12 cellular contexts compared by ENCODE assay signal in the genomic region with DNA sequence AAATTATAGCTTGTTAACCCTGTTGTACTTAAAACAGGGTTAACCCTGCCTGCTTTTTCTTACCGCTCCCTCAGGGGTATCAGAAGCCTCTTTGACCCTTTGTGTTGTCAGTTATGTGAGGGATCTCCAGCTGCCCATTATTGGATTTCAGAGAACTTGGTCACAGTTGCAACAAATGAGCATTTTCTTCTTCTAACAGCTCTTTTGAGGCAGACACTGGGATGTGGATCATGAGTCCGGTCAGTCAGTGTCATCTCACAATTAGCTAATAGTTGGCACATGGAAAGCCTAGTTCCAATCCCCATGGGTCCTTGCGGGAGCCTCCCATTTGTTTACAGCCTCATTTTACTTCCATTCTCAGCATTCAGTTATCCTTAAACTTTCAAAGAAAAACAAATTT.
A peak's percentile ranks its signal among the peaks of the same experiment; 100 is the strongest.
DNase-seq lines count a peak whose midpoint lies in the region; ATAC-seq and TF ChIP-seq lines count a peak whose summit lies in the region.
"Had no signal": no experiment of that assay in that cellular context is flagged by ENCODE, and none has a peak within 500 bp of the region (broad histone marks: within the 10 kb centered on the region; RNA-seq: fewer than 3 reads in every experiment).

No MANE protein-coding gene starts in this region.

- intact Hi-C loops in natural killer cell (cut with micrococcal nuclease): no loop called here

- peaks cover 0 to 3% of the 10 kb centered on the region in 2 donors for H3K27me3 Mint-ChIP-seq in natural killer cell (ENCODE audit: low read depth in 2 of 2)

- H3K36me3 ChIP-seq in stomach smooth muscle (ENCODE audit: control insufficient read depth in 2 of 2, insufficient read depth in 2 of 2, low read length in 2 of 2): no peaks in the 10 kb centered on the region
- H3K36me3 ChIP-seq: BE2C had no signal

- TF ChIP-seq CTCF in natural killer cell (IDR thresholded peaks at IDR 0.05): no peak

- H3K9me3 Mint-ChIP-seq in natural killer cell: peaks cover 0 to 2% of the 10 kb centered on the region in 2 donors

- H3K4me1 Mint-ChIP-seq in natural killer cell: peaks cover 0 to 5% of the 10 kb centered on the region in 2 donors

- H3K36me3 Mint-ChIP-seq in natural killer cell: no peaks in the 10 kb centered on the region

- H3K27ac ChIP-seq in stomach smooth muscle (ENCODE audit: low read length): peak overlapping the region; percentile 19
- H3K27ac ChIP-seq: HL-60 had no signal

- ATAC-seq in natural killer cell (no peak), HG03025 (IDR thresholded peaks at IDR 0.05; ENCODE audit: low FRiP score, unreplicated experiment) (no peak), GM21528 (IDR thresholded peaks at IDR 0.05; ENCODE audit: low FRiP score, unreplicated experiment) (no peak)

- no peak overlapping the region for H3K27ac Mint-ChIP-seq in natural killer cell

- DNase-seq in LHCN-M2 (ENCODE audit: low read depth) (peak; percentile 50), foreskin melanocyte (peak; percentile 31), middle frontal gyrus (ENCODE audit: extremely low spot score, low spot score) (peak; percentile 66), NCI-H526 treated with DMSO at 0.1 percent for 48 hours (lab: John Stamatoyannopoulos, UW) (no peak), natural killer cell (no peak)
- DNase-seq: BE2C, NCI-H2227 treated with DMSO at 0.1 percent for 48 hours, RPMI8226 had no signal

- H3K27me3 ChIP-seq in stomach smooth muscle (ENCODE audit: control insufficient read depth in 1 of 2, insufficient read depth in 2 of 2, low read length in 2 of 2): no peaks in the 10 kb centered on the region
- H3K27me3 ChIP-seq: BE2C had no signal

- H3K4me3 Mint-ChIP-seq in natural killer cell: no peak overlapping the region

- no peak overlapping the region for H3K4me3 ChIP-seq in stomach smooth muscle (ENCODE audit: low read length in 2 of 2)

- H3K9me3 ChIP-seq in stomach smooth muscle (ENCODE audit: control insufficient read depth in 2 of 2, low read length in 2 of 2): no peaks in the 10 kb centered on the region
- H3K9me3 ChIP-seq: BE2C had no signal

- H3K4me1 ChIP-seq in stomach smooth muscle (ENCODE audit: control insufficient read depth, insufficient read depth, low read length): no peaks in the 10 kb centered on the region
- H3K4me1 ChIP-seq: BE2C had no signal

- no peak overlapping the region for H3K9ac ChIP-seq in stomach smooth muscle (ENCODE audit: low read length in 2 of 2)

Comparison
In these comparisons a context has a peak if more than half of its experiments do, and no peak if none do; other contexts are left out.
1. DNase-seq: peak in LHCN-M2 (single experiment), foreskin melanocyte (single experiment) and middle frontal gyrus (single experiment); none in NCI-H526 treated with DMSO at 0.1 percent for 48 hours (single experiment) and natural killer cell (single experiment).